23 cellular contexts compared by ENCODE assay signal in the genomic region with DNA sequence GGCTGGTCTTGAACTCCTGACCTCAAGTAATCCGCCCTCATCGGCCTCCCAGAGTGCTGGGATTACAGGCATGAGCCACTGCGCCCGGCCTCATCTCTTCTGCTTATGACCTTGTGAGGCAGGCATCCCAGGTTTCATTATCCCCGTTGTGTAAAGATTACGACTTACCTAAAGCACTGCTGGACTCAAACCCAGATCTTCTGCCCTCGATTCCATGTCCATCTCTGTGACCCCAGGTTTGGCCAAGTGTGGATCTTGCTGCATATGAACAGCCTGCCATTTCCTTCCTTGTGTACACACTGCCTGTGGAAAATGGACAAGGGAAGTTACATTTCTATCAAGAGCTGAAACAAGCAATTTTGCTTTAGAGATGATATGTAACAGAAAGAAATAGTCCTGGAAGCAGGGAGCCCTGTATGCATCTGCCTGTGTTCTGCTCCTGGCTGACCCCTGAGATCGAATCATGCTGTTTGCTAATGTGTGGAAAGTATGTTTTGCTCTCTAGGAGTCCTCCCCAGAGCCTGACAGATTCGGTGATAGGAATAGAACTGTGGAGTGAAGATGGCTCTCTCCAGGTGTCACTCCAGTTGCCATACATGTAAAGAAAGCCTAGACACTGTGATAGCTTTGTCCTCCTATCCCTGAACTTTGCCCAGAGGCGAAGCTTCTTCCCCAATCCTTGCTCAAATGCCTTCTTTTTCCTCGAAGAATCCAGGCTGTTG. TPM values are rescaled to one million over a fixed set of nuclear protein-coding genes. Genes with fewer than 3 reads are reported as not detected.
DNase-seq lines count a peak whose midpoint lies in the region; ATAC-seq, FAIRE-seq and TF ChIP-seq lines count a peak whose summit lies in the region.
"Had no signal": no experiment of that assay in that cellular context is flagged by ENCODE, and none has a peak within 500 bp of the region (broad histone marks: within the 10 kb centered on the region; RNA-seq: fewer than 3 reads in every experiment).

No MANE protein-coding gene starts in this region.

- no peak overlapping the region for H2BK12ac ChIP-seq in mesenchymal stem cell (ENCODE audit: low read length in 2 of 2)

- ATAC-seq in HG02610 (IDR thresholded peaks at IDR 0.05; ENCODE audit: unreplicated experiment): peak; percentile 22
- ATAC-seq: heart right ventricle had no signal

- peaks cover 5% of the 10 kb centered on the region for H3K4me1 Mint-ChIP-seq in activated naive CD8-positive, alpha-beta T cell (ENCODE audit: low read depth)
- H3K4me1 Mint-ChIP-seq: CD4-positive, alpha-beta memory T cell; nephron had no signal

- H2BK5ac ChIP-seq in mesenchymal stem cell (ENCODE audit: low read depth, low read length, poor library complexity, severe bottlenecking): no peak overlapping the region

- WGBS in mesenchymal stem cell: 90% methylated on average over 11 of the region's 11 CpGs

- peak overlapping the region; percentile 60 for H4K8ac ChIP-seq in mesenchymal stem cell (ENCODE audit: low read length)

- no peak overlapping the region for H3K23ac ChIP-seq in mesenchymal stem cell (ENCODE audit: low read length in 2 of 2)

- TF ChIP-seq POLR2A in GM12892 (IDR thresholded peaks at IDR 0.05; ENCODE audit: low read depth, low read length): no peak

- no peak overlapping the region for H3K9ac ChIP-seq in mesenchymal stem cell (ENCODE audit: low read length)
- H3K9ac ChIP-seq: parathyroid adenoma had no signal

- FAIRE-seq in GM12892 (lab: Jason Lieb, UNC): peak; percentile 5
- FAIRE-seq: G401.6 had no signal

- no peak overlapping the region for H2AFZ ChIP-seq in mesenchymal stem cell (ENCODE audit: low read depth, low read length)
- H2AFZ ChIP-seq: parathyroid adenoma had no signal

- H2BK120ac ChIP-seq in mesenchymal stem cell (ENCODE audit: low read depth, low read length): peak overlapping the region; percentile 37

- no peak overlapping the region for H3K18ac ChIP-seq in mesenchymal stem cell (ENCODE audit: low read depth in 1 of 2, low read length in 2 of 2)

- no peak overlapping the region for H4K91ac ChIP-seq in mesenchymal stem cell (ENCODE audit: low read length)

- no peak overlapping the region for H3K4me3 ChIP-seq in mesenchymal stem cell (ENCODE audit: insufficient read depth in 1 of 2, low read depth in 1 of 2, low read length in 2 of 2)
- H3K4me3 ChIP-seq in A673 (ENCODE audit: low read depth, low read length, poor library complexity, severe bottlenecking): no peak overlapping the region
- H3K4me3 ChIP-seq in SJCRH30: no peak overlapping the region
- H3K4me3 ChIP-seq: heart right ventricle, left ventricle myocardium inferior, SK-N-MC had no signal

- no peaks in the 10 kb centered on the region for H3K27me3 Mint-ChIP-seq in activated naive CD8-positive, alpha-beta T cell
- H3K27me3 Mint-ChIP-seq: activated CD4-positive, alpha-beta memory T cell treated with anti-CD3 and anti-CD28 coated beads for 36 hours; CD4-positive, alpha-beta memory T cell had no signal

- H3K27ac Mint-ChIP-seq in activated naive CD8-positive, alpha-beta T cell: peak overlapping the region; percentile 19
- H3K27ac Mint-ChIP-seq: activated CD4-positive, alpha-beta memory T cell treated with anti-CD3 and anti-CD28 coated beads for 36 hours; nephron had no signal

- no peak overlapping the region for H2AK5ac ChIP-seq in mesenchymal stem cell (ENCODE audit: low read length, severe bottlenecking)

- POLR2A ChIA-PET in A673 (lab: Charles Lee; ENCODE audit: low non-redundant PET): no interaction called here

- H3K4me2 ChIP-seq in mesenchymal stem cell (ENCODE audit: low read length, poor library complexity, severe bottlenecking): no peak overlapping the region

- H3K4me3 Mint-ChIP-seq in activated naive CD8-positive, alpha-beta T cell: no peak overlapping the region
- H3K4me3 Mint-ChIP-seq: activated CD4-positive, alpha-beta memory T cell treated with anti-CD3 and anti-CD28 coated beads for 36 hours; CD4-positive, alpha-beta memory T cell; nephron had no signal

- peak overlapping the region in 1 of 2 experiments; percentile 29 for H3K4ac ChIP-seq in mesenchymal stem cell (ENCODE audit: low read depth in 1 of 2, low read length in 2 of 2)

- CTCF ChIA-PET in A673 (lab: Charles Lee): no interaction called here

- H3K9me3 ChIP-seq in mesenchymal stem cell (ENCODE audit: control insufficient read depth, low read length): no peaks in the 10 kb centered on the region
- no peaks in the 10 kb centered on the region for H3K9me3 ChIP-seq in A673 (ENCODE audit: low read depth, low read length, poor library complexity, severe bottlenecking)
- no peaks in the 10 kb centered on the region for H3K9me3 ChIP-seq in SJCRH30 (replicated peaks)

- no TSS peak for BruUV-seq in A673 (replicated peaks; lab: Mats Ljungman, UMichigan)

- no peak overlapping the region for H3K27ac ChIP-seq in mesenchymal stem cell (ENCODE audit: low read length, poor library complexity, severe bottlenecking)
- H3K27ac ChIP-seq in A673 (ENCODE audit: low read depth, low read length, poor library complexity, severe bottlenecking): no peak overlapping the region
- H3K27ac ChIP-seq in SJCRH30: no peak overlapping the region
- H3K27ac ChIP-seq: heart right ventricle, left ventricle myocardium inferior, parathyroid adenoma, SK-N-MC had no signal

- H3K27me3 ChIP-seq in mesenchymal stem cell (ENCODE audit: control insufficient read depth in 1 of 2, insufficient read depth in 1 of 2, low read length in 2 of 2): no peaks in the 10 kb centered on the region
- H3K27me3 ChIP-seq in A673 (replicated peaks; ENCODE audit: insufficient read depth, low read depth, low read length, poor library complexity): no peaks in the 10 kb centered on the region
- H3K27me3 ChIP-seq in SJCRH30: no peaks in the 10 kb centered on the region
- H3K27me3 ChIP-seq: heart right ventricle had no signal

- intact Hi-C loops in A673 (cut with micrococcal nuclease; ENCODE audit: unreplicated experiment): no loop called here

- no peaks in the 10 kb centered on the region for H3K79me1 ChIP-seq in mesenchymal stem cell (replicated peaks; ENCODE audit: low read length, poor library complexity, severe bottlenecking)

- DNase-seq in GM12892 (ENCODE audit: insufficient read length) (no peak), mesenchymal stem cell (no peak), A673 (ENCODE audit: low spot score) (no peak), SW480 (ENCODE audit: low spot score) (no peak), SJCRH30 (no peak)
- DNase-seq: activated CD4-positive, alpha-beta memory T cell treated with anti-CD3 and anti-CD28 coated beads for 36 hours; activated naive CD4-positive, alpha-beta T cell treated with Interleukin-2 at 50 U/mL for 16 hours; CD4-positive, alpha-beta memory T cell; cerebellar nuclear complex; heart right ventricle; left ventricle myocardium inferior; midbrain; NCI-H146; NCI-H2171 treated with DMSO at 0.1 percent for 48 hours; NCI-H526; RPMI8226; stimulated activated CD8-positive, alpha-beta memory T cell treated with anti-CD3 and anti-CD28 coated beads, Interleukin-4, amount 100 ng/mL, for 48 hours had no signal

- H3K36me3 ChIP-seq in mesenchymal stem cell (ENCODE audit: control insufficient read depth in 1 of 2, insufficient read depth in 2 of 2, low read depth in 1 of 2, low read length in 2 of 2): no peaks in the 10 kb centered on the region
- H3K36me3 ChIP-seq in A673 (ENCODE audit: insufficient read depth, low read length, poor library complexity, severe bottlenecking): no peaks in the 10 kb centered on the region
- no peaks in the 10 kb centered on the region for H3K36me3 ChIP-seq in SJCRH30
- H3K36me3 ChIP-seq: heart right ventricle, left ventricle myocardium inferior had no signal

- no peaks in the 10 kb centered on the region for H3K9me3 Mint-ChIP-seq in activated naive CD8-positive, alpha-beta T cell (ENCODE audit: low read depth)
- H3K9me3 Mint-ChIP-seq: nephron had no signal

- H3K14ac ChIP-seq in mesenchymal stem cell (ENCODE audit: low read length in 2 of 2): no peak overlapping the region

- H3K4me1 ChIP-seq in mesenchymal stem cell (ENCODE audit: control insufficient read depth, insufficient read depth, low read depth, low read length) (peaks cover 3% of the 10 kb centered on the region), A673 (ENCODE audit: insufficient read depth, low read length, poor library complexity, severe bottlenecking) (no peaks in the 10 kb centered on the region), SJCRH30 (no peaks in the 10 kb centered on the region)
- H3K4me1 ChIP-seq: parathyroid adenoma had no signal

- no peak for TF ChIP-seq CTCF in A673 (conservative IDR thresholded peaks at IDR 0.05; ENCODE audit: low read depth, low read length)

- peaks cover 4% of the 10 kb centered on the region for H3K36me3 Mint-ChIP-seq in activated naive CD8-positive, alpha-beta T cell
- H3K36me3 Mint-ChIP-seq: activated CD4-positive, alpha-beta memory T cell treated with anti-CD3 and anti-CD28 coated beads for 36 hours; CD4-positive, alpha-beta memory T cell had no signal

- H2BK15ac ChIP-seq in mesenchymal stem cell (ENCODE audit: low read depth, poor library complexity, severe bottlenecking): no peak overlapping the region

RNA-seq across cellular contexts. Expression of gene LIPC, which starts 11.8 kb away (rescaled TPM):
- not detected for polyA plus RNA-seq in GM12892 (2012; ENCODE audit: missing spikeins)
- not detected for polyA plus RNA-seq in mesenchymal stem cell (2013, experiment 1 of 2)
- polyA plus RNA-seq in mesenchymal stem cell (2013, experiment 2 of 2): not detected
- total RNA-seq in A673 (2021): not detected in 2 replicates
- 0.35 and 1.2 TPM in 2 replicates for total RNA-seq in SJCRH30 (2014; rRNA removed; shearing (Covaris generic))
- total RNA-seq: activated CD4-positive, alpha-beta memory T cell treated with anti-CD3 and anti-CD28 coated beads for 36 hours had no signal
